17 cellular contexts compared by ENCODE assay signal in genomic region chr4:141309864-141310263, GRCh38.
"Had no signal": no experiment of that assay in that cellular context is flagged by ENCODE, and none has a peak within 500 bp of the region (broad histone marks: within the 10 kb centered on the region; RNA-seq: fewer than 3 reads in every experiment).

No MANE protein-coding gene starts in this region.

- H3K27me3 ChIP-seq: transverse colon had no signal

- DNase-seq: activated B cell treated with CpG ODN at 0.5 μM for 24 hours; activated CD4-positive, alpha-beta T cell treated with anti-CD3 and anti-CD28 coated beads, Interleukin-2, amount 10 ng/mL, durations not matched to agents 7 days and 5 days; activated naive CD4-positive, alpha-beta T cell; activated naive CD8-positive, alpha-beta T cell treated with anti-CD3 and anti-CD28 coated beads, Interleukin-2, amount 10 ng/mL, durations not matched to agents 7 days and 5 days; effector memory CD4-positive, alpha-beta T cell; head of caudate nucleus; nephron progenitor cell; occipital lobe; right cardiac atrium; stimulated activated CD4-positive, alpha-beta T cell treated with anti-CD3 and anti-CD28 coated beads, Interleukin-15, amount 100 ng/mL, for 24 hours; stimulated activated CD4-positive, alpha-beta T cell treated with anti-CD3 and anti-CD28 coated beads, Interleukin-4, amount 100 ng/mL, for 1 hour; stimulated activated naive CD4-positive, alpha-beta T cell treated with Interleukin-2 at 50 U/mL for 16 hours; substantia nigra; transverse colon had no signal

- H3K36me3 Mint-ChIP-seq: activated naive CD8-positive, alpha-beta T cell treated with anti-CD3 and anti-CD28 coated beads, Interleukin-2, amount 10 ng/mL, durations not matched to agents 7 days and 5 days had no signal

- ATAC-seq: right cardiac atrium had no signal

- H3K4me1 ChIP-seq: transverse colon had no signal

- H3K27me3 Mint-ChIP-seq: progenitor cell of endocrine pancreas had no signal

- H3K27ac Mint-ChIP-seq: activated B cell treated with CpG ODN at 0.5 μM for 24 hours; activated CD4-positive, alpha-beta T cell treated with anti-CD3 and anti-CD28 coated beads, Interleukin-2, amount 10 ng/mL, durations not matched to agents 7 days and 5 days; activated naive CD8-positive, alpha-beta T cell treated with anti-CD3 and anti-CD28 coated beads, Interleukin-2, amount 10 ng/mL, durations not matched to agents 7 days and 5 days; dendritic cell treated with granulocyte-macrophage colony-stimulating factor and Interleukin-4, amounts not matched to agents 40 ng/mL and 50 ng/mL, for 4 days; nephron progenitor cell; progenitor cell of endocrine pancreas had no signal

- H3K9me3 ChIP-seq: transverse colon had no signal

- H3K9me3 Mint-ChIP-seq: activated B cell treated with CpG ODN at 0.5 μM for 24 hours; activated CD4-positive, alpha-beta T cell treated with anti-CD3 and anti-CD28 coated beads, Interleukin-2, amount 10 ng/mL, durations not matched to agents 7 days and 5 days; activated naive CD8-positive, alpha-beta T cell treated with anti-CD3 and anti-CD28 coated beads, Interleukin-2, amount 10 ng/mL, durations not matched to agents 7 days and 5 days; dendritic cell treated with granulocyte-macrophage colony-stimulating factor and Interleukin-4, amounts not matched to agents 40 ng/mL and 50 ng/mL, for 4 days; nephron progenitor cell had no signal

- H3K4me3 Mint-ChIP-seq: activated B cell treated with CpG ODN at 0.5 μM for 24 hours; activated CD4-positive, alpha-beta T cell treated with anti-CD3 and anti-CD28 coated beads, Interleukin-2, amount 10 ng/mL, durations not matched to agents 7 days and 5 days; activated naive CD8-positive, alpha-beta T cell treated with anti-CD3 and anti-CD28 coated beads, Interleukin-2, amount 10 ng/mL, durations not matched to agents 7 days and 5 days; dendritic cell treated with granulocyte-macrophage colony-stimulating factor and Interleukin-4, amounts not matched to agents 40 ng/mL and 50 ng/mL, for 4 days; nephron progenitor cell had no signal

- H3K36me3 ChIP-seq: transverse colon had no signal

- H3K4me3 ChIP-seq: skin epidermis, transverse colon had no signal

- H3K27ac ChIP-seq: skin epidermis, transverse colon had no signal
